Comparison of ENCODE assay signal across 20 cellular contexts in genomic region chr2:101081508-101081907, GRCh38.
DNase-seq lines count a peak whose midpoint lies in the region; ATAC-seq and TF ChIP-seq lines count a peak whose summit lies in the region.
"Had no signal": no experiment of that assay in that cellular context is flagged by ENCODE, and none has a peak within 500 bp of the region (broad histone marks: within the 10 kb centered on the region; RNA-seq: fewer than 3 reads in every experiment).

No MANE protein-coding gene starts in this region.

- intact Hi-C loops in MCF 10A (cut with micrococcal nuclease) (no loop called here), mammary epithelial cell (cut with micrococcal nuclease) (no loop called here), mucosa of descending colon (cut with DNase I, micrococcal nuclease) (no loop called here), vagina (cut with DNase I) (loop anchor here (5.0 kb wide), 1 partner anchor 1119 kb away; no protein-coding TSS in a partner anchor)

- CTCF ChIA-PET in MCF 10A (lab: Yijun Ruan, JAX), result no interaction called here
- CTCF ChIA-PET in mammary epithelial cell (lab: Charles Lee; ENCODE audit: low non-redundant PET), result interaction anchor here (0.7 kb wide), 1 partner anchor 109 kb away, joined by 4 read pairs; no protein-coding TSS in a partner anchor

- peaks cover 90% of the 10 kb centered on the region for H3K36me3 Mint-ChIP-seq in MCF 10A (ENCODE audit: insufficient read depth, unreplicated experiment)

- H2AFZ ChIP-seq in mammary epithelial cell (ENCODE audit: low read depth, low read length), result no peak overlapping the region

- peak; percentile 19 for ATAC-seq in mucosa of descending colon
- ATAC-seq in GM21526 (IDR thresholded peaks at IDR 0.05; ENCODE audit: low FRiP score, unreplicated experiment), result no peak
- ATAC-seq: SK-N-SH treated with all-trans-retinoic acid at 6 μM for 48 hours had no signal

- no TSS peak for BruUV-seq in MCF 10A (replicated peaks; lab: Mats Ljungman, UMichigan)
- BruUV-seq in mammary epithelial cell (replicated peaks; lab: Mats Ljungman, UMichigan), result no TSS peak

- WGBS in mammary epithelial cell (ENCODE audit: low coverage, missing lambda C conversion rate), result 100% methylated on average over 1 of the region's 1 CpG
- 88% methylated on average over 1 of the region's 1 CpG for WGBS in suprapubic skin

- H3K9me3 ChIP-seq in mammary epithelial cell (replicated peaks; ENCODE audit: insufficient read depth, low read length) (no peaks in the 10 kb centered on the region), Peyer's patch (no peaks in the 10 kb centered on the region), mucosa of descending colon (no peaks in the 10 kb centered on the region), vagina (no peaks in the 10 kb centered on the region), suprapubic skin (no peaks in the 10 kb centered on the region)

- dilution Hi-C loops in mammary epithelial cell (cut with HindIII; ENCODE audit: low sequenced_read_pairs), result no loop called here

- H3K36me3 ChIP-seq in mammary epithelial cell (ENCODE audit: insufficient read depth, low read length) (peaks cover 4% of the 10 kb centered on the region), Peyer's patch (no peaks in the 10 kb centered on the region), mucosa of descending colon (ENCODE audit: low read depth) (no peaks in the 10 kb centered on the region), vagina (no peaks in the 10 kb centered on the region), suprapubic skin (peaks cover 4% of the 10 kb centered on the region)

- no peaks in the 10 kb centered on the region for H3K27me3 ChIP-seq in mammary epithelial cell (ENCODE audit: insufficient read depth, low read length)
- no peaks in the 10 kb centered on the region for H3K27me3 ChIP-seq in Peyer's patch
- no peaks in the 10 kb centered on the region for H3K27me3 ChIP-seq in vagina
- H3K27me3 ChIP-seq in suprapubic skin, result no peaks in the 10 kb centered on the region

- H3K4me3 Mint-ChIP-seq in MCF 10A (ENCODE audit: unreplicated experiment), result no peak overlapping the region
- H3K4me3 Mint-ChIP-seq: CD4-positive, alpha-beta T cell had no signal

- H3K9ac ChIP-seq in mammary epithelial cell (ENCODE audit: insufficient read depth, low read length), result no peak overlapping the region

- H3K4me1 ChIP-seq in mammary epithelial cell (ENCODE audit: insufficient read depth, low read length), result no peaks in the 10 kb centered on the region
- peaks cover 0 to 34% (median 1%) of the 10 kb centered on the region in 4 donors for H3K4me1 ChIP-seq in Peyer's patch
- H3K4me1 ChIP-seq in mucosa of descending colon (ENCODE audit: low read depth), result peaks cover 19% of the 10 kb centered on the region
- H3K4me1 ChIP-seq in vagina, result peaks cover 8% of the 10 kb centered on the region
- H3K4me1 ChIP-seq in suprapubic skin, result no peaks in the 10 kb centered on the region

- no peak for TF ChIP-seq CTCF in MCF 10A (IDR thresholded peaks at IDR 0.05; ENCODE audit: unreplicated experiment)
- no peak for TF ChIP-seq CTCF in mammary epithelial cell (conservative IDR thresholded peaks at IDR 0.05 in 1 of 2, IDR thresholded peaks at IDR 0.05 in 1 of 2; ENCODE audit: extremely low read depth in 1 of 2, insufficient read depth in 1 of 2, low read depth in 1 of 2, low read length in 2 of 2)
- no peak for TF ChIP-seq CTCF in Peyer's patch (IDR thresholded peaks at IDR 0.05)
- TF ChIP-seq CTCF in mucosa of descending colon (IDR thresholded peaks at IDR 0.05), result no peak
- no peak for TF ChIP-seq CTCF in vagina (IDR thresholded peaks at IDR 0.05)
- no peak for TF ChIP-seq CTCF in suprapubic skin (IDR thresholded peaks at IDR 0.05)

- DNase-seq in MCF 10A (ENCODE audit: unreplicated experiment), result no peak
- DNase-seq in mammary epithelial cell, result no peak
- DNase-seq in Peyer's patch, result peak in 1 of 3 donors; percentile 61
- no peak for DNase-seq in mucosa of descending colon
- no peak for DNase-seq in vagina (ENCODE audit: extremely low spot score in 2 of 2)
- no peak for DNase-seq in suprapubic skin (ENCODE audit: low spot score in 2 of 2)
- no peak for DNase-seq in NCI-H510A treated with DMSO at 0.1 percent for 48 hours (lab: John Stamatoyannopoulos, UW)
- DNase-seq: AML-193; CD4-positive, alpha-beta T cell; EL; Kasumi-1; MV-4-11; NCI-H1436; NCI-H2029; NCI-H2171; NCI-H446 treated with DMSO at 0.1 percent for 48 hours; NCI-H774; SHP77 treated with DMSO at 0.1 percent for 48 hours had no signal

- H3K79me2 ChIP-seq in mammary epithelial cell (ENCODE audit: insufficient read depth, low read length), result peaks cover 8% of the 10 kb centered on the region

- no peaks in the 10 kb centered on the region for H4K20me1 ChIP-seq in mammary epithelial cell (ENCODE audit: insufficient read depth, low read length)

- H3K4me1 Mint-ChIP-seq in MCF 10A (ENCODE audit: insufficient read depth, unreplicated experiment), result peaks cover 37% of the 10 kb centered on the region

- no peak overlapping the region for H3K4me2 ChIP-seq in mammary epithelial cell (ENCODE audit: insufficient read depth, low read depth, low read length)

- no peak for TF ChIP-seq EP300 in suprapubic skin (IDR thresholded peaks at IDR 0.05)

- no peaks in the 10 kb centered on the region for H3K9me3 Mint-ChIP-seq in MCF 10A (ENCODE audit: unreplicated experiment)
- H3K9me3 Mint-ChIP-seq: CD4-positive, alpha-beta T cell had no signal

- H3K27ac ChIP-seq in mammary epithelial cell (ENCODE audit: insufficient read depth, low read depth, low read length), result no peak overlapping the region
- H3K27ac ChIP-seq in Peyer's patch, result peak overlapping the region in 3 of 4 donors; percentile 81 to 93 (median 91)
- H3K27ac ChIP-seq in vagina, result peak overlapping the region; percentile 48
- H3K27ac ChIP-seq in suprapubic skin, result no peak overlapping the region

- peak overlapping the region; percentile 86 for H3K27ac Mint-ChIP-seq in MCF 10A (ENCODE audit: low read depth, unreplicated experiment)
- H3K27ac Mint-ChIP-seq: CD4-positive, alpha-beta T cell had no signal

- no peaks in the 10 kb centered on the region for H3K27me3 Mint-ChIP-seq in MCF 10A (ENCODE audit: insufficient read depth, unreplicated experiment)
- H3K27me3 Mint-ChIP-seq: CD4-positive, alpha-beta T cell had no signal

- TF ChIP-seq POLR2A in Peyer's patch (IDR thresholded peaks at IDR 0.05) (no peak), vagina (IDR thresholded peaks at IDR 0.05) (no peak), suprapubic skin (IDR thresholded peaks at IDR 0.05) (no peak)

- no peak overlapping the region for H3K4me3 ChIP-seq in mammary epithelial cell (replicated peaks in 1 of 3; ENCODE audit: insufficient read depth in 1 of 3, low read depth in 2 of 3, low read length in 3 of 3)
- no peak overlapping the region for H3K4me3 ChIP-seq in Peyer's patch
- no peak overlapping the region for H3K4me3 ChIP-seq in mucosa of descending colon
- H3K4me3 ChIP-seq in vagina, result no peak overlapping the region
- H3K4me3 ChIP-seq in suprapubic skin, result no peak overlapping the region

- in situ Hi-C loops in mammary epithelial cell (cut with MboI; ENCODE audit: low sequenced_read_pairs in 2 of 2), result no loop called here

- POLR2A ChIA-PET in MCF 10A (lab: Yijun Ruan, JAX), result interaction anchor here (1.6 kb wide), 1 partner anchor 64 kb away, joined by 5 read pairs; no protein-coding TSS in a partner anchor

Comparison
In these comparisons a context has a peak if more than half of its experiments do, and no peak if none do; other contexts are left out.
1. H3K27ac ChIP-seq: peak in Peyer's patch (3 of 4) and vagina (single experiment); none in mammary epithelial cell (single experiment) and suprapubic skin (single experiment).